Comparison of ENCODE assay signal across 12 cellular contexts in the genomic region with DNA sequence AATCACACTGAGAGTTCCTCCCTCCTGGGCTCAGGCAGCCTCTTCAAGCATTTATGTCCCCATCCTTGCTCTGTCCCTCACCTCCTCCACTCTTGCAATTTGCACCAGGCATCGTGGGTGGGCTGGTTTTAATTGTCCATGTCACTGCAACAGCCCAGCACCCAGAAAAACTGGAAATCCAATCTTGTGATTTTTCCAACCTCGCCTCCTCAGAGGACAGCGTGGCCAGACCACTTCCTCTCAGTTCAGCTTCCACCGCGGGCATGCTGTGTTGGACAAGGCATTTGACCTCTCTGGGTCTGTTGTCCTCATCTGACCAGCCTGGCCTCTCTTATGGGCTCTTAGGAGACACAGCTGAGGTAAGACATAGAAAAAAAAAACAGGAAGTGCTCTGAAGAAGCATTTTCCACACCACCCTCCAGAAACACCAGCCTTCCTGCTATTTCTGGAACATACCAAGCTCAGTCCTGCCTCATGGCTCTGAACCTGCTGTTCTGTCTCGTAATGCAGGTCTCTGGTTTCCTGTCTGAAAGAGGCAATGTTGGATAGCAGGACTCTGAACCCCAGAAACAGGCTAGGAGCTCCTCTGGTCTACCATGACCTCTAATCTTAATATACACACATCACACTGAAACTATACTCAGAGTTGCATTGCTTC. TPM values are rescaled to one million over a fixed set of nuclear protein-coding genes. Genes with fewer than 3 reads are reported as not detected.
DNase-seq lines count a peak whose midpoint lies in the region; ATAC-seq and TF ChIP-seq lines count a peak whose summit lies in the region.
"Had no signal": no experiment of that assay in that cellular context is flagged by ENCODE, and none has a peak within 500 bp of the region (broad histone marks: within the 10 kb centered on the region; RNA-seq: fewer than 3 reads in every experiment).

No MANE protein-coding gene starts in this region.

- TF ChIP-seq CTCF in OCI-LY7 (conservative IDR thresholded peaks at IDR 0.05; ENCODE audit: low read length) = no peak
- no peak for TF ChIP-seq CTCF in natural killer cell (IDR thresholded peaks at IDR 0.05)

- DNase-seq in HCEC 1CT = peak; percentile 50
- DNase-seq in OCI-LY7 (ENCODE audit: low spot score) = peak; percentile 34
- peak; percentile 1 for DNase-seq in kidney glomerular epithelial cell (lab: John Stamatoyannopoulos, UW)
- no peak for DNase-seq in activated CD8-positive, alpha-beta memory T cell treated with anti-CD3 and anti-CD28 coated beads for 24 hours
- DNase-seq in natural killer cell = no peak
- DNase-seq: NCI-H1417, SK-N-SH had no signal

- no peak overlapping the region for H3K27ac Mint-ChIP-seq in natural killer cell

- intact Hi-C loops in OCI-LY7 (cut with micrococcal nuclease; ENCODE audit: unreplicated experiment) = no loop called here
- intact Hi-C loops in natural killer cell (cut with micrococcal nuclease) = no loop called here

- no peaks in the 10 kb centered on the region for H3K36me3 Mint-ChIP-seq in natural killer cell

- peaks cover 5 to 22% of the 10 kb centered on the region in 2 donors for H3K27me3 Mint-ChIP-seq in natural killer cell (ENCODE audit: low read depth in 2 of 2)

- POLR2A ChIA-PET in OCI-LY7 (lab: Charles Lee) = interaction anchor here (0.9 kb wide), 1 partner anchor 9 kb away, joined by 3 read pairs; no protein-coding TSS in a partner anchor

- peak overlapping the region; percentile 82 for H2AFZ ChIP-seq in OCI-LY7 (ENCODE audit: low read length)

- 0 out of 2 replicates have a peak overlapping the region, but pooled peaks have one; percentile 27 for H3K4me2 ChIP-seq in OCI-LY7 (ENCODE audit: low read length)
- H3K4me2 ChIP-seq: SK-N-SH had no signal

- no peaks in the 10 kb centered on the region for H3K9me2 ChIP-seq in OCI-LY7 (ENCODE audit: insufficient read depth, low read length)
- H3K9me2 ChIP-seq: SK-N-SH had no signal

- no peak overlapping the region for H3K4me3 ChIP-seq in OCI-LY7 (ENCODE audit: low read depth, low read length, poor library complexity, severe bottlenecking)
- H3K4me3 ChIP-seq: body of pancreas had no signal

- no peak for ATAC-seq in natural killer cell
- no peak for ATAC-seq in GM18909 (IDR thresholded peaks at IDR 0.05; ENCODE audit: poor library complexity, unreplicated experiment)
- ATAC-seq: body of pancreas had no signal

- H3K79me2 ChIP-seq in OCI-LY7 (ENCODE audit: insufficient read depth, low read depth, low read length) = no peaks in the 10 kb centered on the region

- no peaks in the 10 kb centered on the region for H3K36me3 ChIP-seq in OCI-LY7 (ENCODE audit: insufficient read depth, low read length)

- peaks cover 0 to 5% of the 10 kb centered on the region in 2 donors for H3K4me1 Mint-ChIP-seq in natural killer cell

- H3K9me3 Mint-ChIP-seq in natural killer cell = no peaks in the 10 kb centered on the region

- no peaks in the 10 kb centered on the region for H4K20me1 ChIP-seq in OCI-LY7 (ENCODE audit: insufficient read depth, low read length)

- H3K27ac ChIP-seq in OCI-LY7 (ENCODE audit: low read depth, low read length, poor library complexity, severe bottlenecking) = no peak overlapping the region
- H3K27ac ChIP-seq in temporal lobe (ENCODE audit: low read depth, low read length) = peak overlapping the region; percentile 20
- H3K27ac ChIP-seq: body of pancreas had no signal

- peaks cover 6% of the 10 kb centered on the region for H3K4me1 ChIP-seq in OCI-LY7 (ENCODE audit: insufficient read depth, low read length, poor library complexity, severe bottlenecking)
- H3K4me1 ChIP-seq: body of pancreas had no signal

- H3K4me3 Mint-ChIP-seq in natural killer cell = no peak overlapping the region

- CTCF ChIA-PET in OCI-LY7 (lab: Charles Lee; ENCODE audit: unreplicated experiment) = no interaction called here

- no peaks in the 10 kb centered on the region for H3K9me3 ChIP-seq in OCI-LY7 (ENCODE audit: low read length)
- H3K9me3 ChIP-seq: body of pancreas, SK-N-SH had no signal

- no TSS peak for BruUV-seq in OCI-LY7 (replicated peaks; lab: Mats Ljungman, UMichigan)

RNA-seq across cellular contexts. Expression of a gene that starts 8.3 kb away (rescaled TPM):
- total RNA-seq in OCI-LY7 (2014; rRNA removed; shearing (Covaris generic)) = not detected in 2 replicates
- not detected in 2 replicates for total RNA-seq in OCI-LY7 (2022)
- total RNA-seq in temporal lobe = not detected
- total RNA-seq in natural killer cell = not detected
- total RNA-seq: body of pancreas, fibroblast of lung, lung microvascular endothelial cell had no signal

RNA-seq across cellular contexts. Expression of a gene that starts 39.4 kb away (rescaled TPM):
- 17.7 and 22.4 TPM in 2 replicates for total RNA-seq in OCI-LY7 (2014; rRNA removed; shearing (Covaris generic))
- total RNA-seq in OCI-LY7 (2022) (55.0 and 55.2 TPM in 2 replicates), temporal lobe (12.8 TPM), natural killer cell (10 to 100 TPM; 27.1 to 45.8 (median 38.9) TPM)

Comparison
In these comparisons a context has a peak if more than half of its experiments do, and no peak if none do; other contexts are left out.
1. DNase-seq: peak in HCEC 1CT (single experiment), OCI-LY7 (single experiment) and kidney glomerular epithelial cell (single experiment); none in activated CD8-positive, alpha-beta memory T cell treated with anti-CD3 and anti-CD28 coated beads for 24 hours (single experiment) and natural killer cell (single experiment).